Comparison of ENCODE assay signal across 9 cellular contexts in genomic region chr14:77151245-77151644, GRCh38. TPM values are rescaled to one million over a fixed set of nuclear protein-coding genes. Genes with fewer than 3 reads are reported as not detected.
DNase-seq lines count a peak whose midpoint lies in the region; ATAC-seq, FAIRE-seq and TF ChIP-seq lines count a peak whose summit lies in the region.
"Had no signal": no experiment of that assay in that cellular context is flagged by ENCODE, and none has a peak within 500 bp of the region (broad histone marks: within the 10 kb centered on the region; RNA-seq: fewer than 3 reads in every experiment).

No MANE protein-coding gene starts in this region.

- 2% methylated on average over 5 of the region's 5 CpGs for WGBS in K562 (ENCODE audit: insufficient coverage, low coverage, missing lambda C conversion rate)

- DNase-seq in NCI-H2196 (lab: John Stamatoyannopoulos, UW; ENCODE audit: unreplicated experiment) (peak; percentile 50), NCI-H2196 treated with DMSO at 0.1 percent for 48 hours (lab: John Stamatoyannopoulos, UW; ENCODE audit: unreplicated experiment) (no peak), NCI-H1105 (lab: John Stamatoyannopoulos, UW) (peak; percentile 34), K562 (ENCODE audit: extremely low read depth in 1 of 4, low spot score in 3 of 4) (peak; percentile 31 to 33 (median 32)), osteoblast (ENCODE audit: insufficient read length, low spot score, missing footprints) (peak; percentile 81), AG08395 (ENCODE audit: low spot score) (no peak), NCI-H187 (lab: John Stamatoyannopoulos, UW) (no peak)

- FAIRE-seq in K562 (lab: Jason Lieb, UNC): no peak
- FAIRE-seq: TTC549 had no signal

- no peaks in the 10 kb centered on the region for H3K36me3 ChIP-seq in K562 (ENCODE audit: control insufficient read depth, insufficient read depth, low read length)
- no peaks in the 10 kb centered on the region for H3K36me3 ChIP-seq in osteoblast (ENCODE audit: insufficient read depth, low read length)

- H4K20me1 ChIP-seq in K562 (replicated peaks; ENCODE audit: control insufficient read depth, insufficient read depth, low read length) (no peaks in the 10 kb centered on the region), osteoblast (ENCODE audit: insufficient read depth, low read length) (no peaks in the 10 kb centered on the region)

- peak; percentile 59 to 66 (median 63) for TF ChIP-seq CTCF in K562 (IDR thresholded peaks at IDR 0.05 in 2 of 3, conservative IDR thresholded peaks at IDR 0.05 in 1 of 3; ENCODE audit: insufficient read depth in 2 of 3, low read depth in 1 of 3, low read length in 3 of 3)
- peak; percentile 60 for TF ChIP-seq CTCF in osteoblast (IDR thresholded peaks at IDR 0.05; ENCODE audit: extremely low read depth, low read depth, low read length)

- H3K4me3 ChIP-seq in K562: no peak overlapping the region
- no peak overlapping the region for H3K4me3 ChIP-seq in osteoblast (ENCODE audit: insufficient read depth, low read length)

- H3K4me1 ChIP-seq in K562 (replicated peaks in 1 of 2; ENCODE audit: control insufficient read depth in 2 of 2, insufficient read depth in 2 of 2, low read length in 2 of 2): no peaks in the 10 kb centered on the region; a peak in 1 of 5 replicates
- H3K4me1 ChIP-seq in osteoblast (ENCODE audit: insufficient read depth, low read length): no peaks in the 10 kb centered on the region

- CTCF ChIA-PET in K562 (lab: Yijun Ruan, JAX; ENCODE audit: low intra/inter-chr PET ratio): interaction anchor here (0.6 to 1.8 kb wide), 3 partner anchors 62 to 1361 kb away, joined by 3 to 6 read pairs (median 3); no protein-coding TSS in a partner anchor

- H2AFZ ChIP-seq in K562 (ENCODE audit: low read depth, low read length) (no peak overlapping the region), osteoblast (ENCODE audit: low read length) (no peak overlapping the region)

- ATAC-seq in K562: peak; percentile 63
- ATAC-seq in GM18498 (IDR thresholded peaks at IDR 0.05; ENCODE audit: unreplicated experiment): no peak

- no peak for TF ChIP-seq EP300 in K562 (IDR thresholded peaks at IDR 0.05; ENCODE audit: low read length)

- H3K9ac ChIP-seq in K562 (ENCODE audit: insufficient read depth in 1 of 2, low read depth in 2 of 2, low read length in 2 of 2): no peak overlapping the region

- POLR2A ChIA-PET in K562 (lab: Yijun Ruan, JAX): interaction anchor here (0.6 to 1.8 kb wide), 4 partner anchors 15 to 665 kb away, joined by 3 to 4 read pairs (median 4); no protein-coding TSS in a partner anchor

- H3K9me1 ChIP-seq in K562 (ENCODE audit: control insufficient read depth, insufficient read depth, low read length): no peaks in the 10 kb centered on the region

- BruUV-seq in K562 (replicated peaks; lab: Mats Ljungman, UMichigan): no TSS peak

- H3K79me2 ChIP-seq in K562 (ENCODE audit: control insufficient read depth, insufficient read depth, low read length) (no peaks in the 10 kb centered on the region), osteoblast (ENCODE audit: insufficient read depth, low read length) (no peaks in the 10 kb centered on the region)

- in situ Hi-C loops in K562 (cut with MboI): no loop called here

- H3K27ac ChIP-seq in K562 (ENCODE audit: extremely low read depth, low read depth, low read length) (no peak overlapping the region), osteoblast (ENCODE audit: low read depth, low read length) (no peak overlapping the region)

- TF ChIP-seq RAD21 in K562 (CRISPR knock-in tag; conservative IDR thresholded peaks at IDR 0.05 in 1 of 2, IDR thresholded peaks at IDR 0.05 in 1 of 2): peak in 1 of 2 experiments; percentile 46; a peak in 2 of 4 replicates

- H3K4me2 ChIP-seq in K562 (ENCODE audit: insufficient read depth, low read length): no peak overlapping the region
- no peak overlapping the region for H3K4me2 ChIP-seq in osteoblast (ENCODE audit: insufficient read depth, low read length)

- H3K27me3 ChIP-seq in K562 (ENCODE audit: control insufficient read depth in 2 of 2, insufficient read depth in 2 of 2, low read length in 2 of 2): peaks cover 0 to 15% of the 10 kb centered on the region in 2 experiments; a peak in 3 of 5 replicates
- H3K27me3 ChIP-seq in osteoblast (ENCODE audit: insufficient read depth, low read length): peaks cover 30% of the 10 kb centered on the region

- intact Hi-C loops in K562 (cut with micrococcal nuclease): loop anchor here (5.0 kb wide), 3 partner anchors 61 to 401 kb away; no protein-coding TSS in a partner anchor

- TF ChIP-seq POLR2A in K562 (conservative IDR thresholded peaks at IDR 0.05): no peak

- no peaks in the 10 kb centered on the region for H3K9me3 ChIP-seq in K562 (replicated peaks; ENCODE audit: control insufficient read depth, insufficient read depth, low read depth, low read length)
- no peaks in the 10 kb centered on the region for H3K9me3 ChIP-seq in osteoblast (ENCODE audit: low read depth, low read length)

RNA-seq across cellular contexts. Expression of gene ZDHHC22, which starts 9.7 kb away (rescaled TPM):
- total RNA-seq in K562 (2011; cell fraction: chromatin; rRNA removed; ENCODE audit: low replicate concordance): not detected in 2 replicates
- total RNA-seq in K562 (2011; cell fraction: nucleolus; rRNA removed): not detected in 2 replicates
- total RNA-seq in K562 (2011; cell fraction: nucleoplasm; rRNA removed): not detected in 2 replicates
- total RNA-seq in K562 (2014; rRNA removed): not detected in 2 replicates
- not detected in 2 replicates for total RNA-seq in K562 (2014; rRNA removed; fragmentation: Illumina TruSeq; extraction: Trizol)
- not detected in 2 replicates for total RNA-seq in K562 (2015; rRNA removed; fragmentation: Illumina TruSeq; extraction: Trizol)
- total RNA-seq in K562 (2021): not detected in 2 replicates
- not detected in 2 replicates for polyA plus RNA-seq in K562 (2011; rRNA removed)
- not detected in 2 replicates for polyA plus RNA-seq in K562 (2011; cell fraction: cytosol; rRNA removed)
- not detected in 2 replicates for polyA plus RNA-seq in K562 (2011; cell fraction: nucleus; rRNA removed)
- not detected in 2 replicates for polyA plus RNA-seq in K562 (2012)
- polyA plus RNA-seq in K562 (2014; fragmentation: Illumina TruSeq; extraction: Trizol): not detected in 2 replicates
- not detected for polyA plus RNA-seq in K562 (2014; fragmentation: Nextera tagmentation; extraction: Ambion mirVana)
- not detected in 2 replicates for polyA plus RNA-seq in K562 (2014; rRNA removed)
- polyA minus RNA-seq in K562 (2011; rRNA and poly(A)+ RNA removed): not detected in 2 replicates
- not detected in 2 replicates for polyA minus RNA-seq in K562 (2011; cell fraction: cytosol; rRNA and poly(A)+ RNA removed)
- polyA minus RNA-seq in K562 (2011; cell fraction: nucleus; rRNA and poly(A)+ RNA removed): not detected in 2 replicates
- not detected in 2 replicates for total RNA-seq in osteoblast

RNA-seq across cellular contexts. Expression of gene TMEM63C, which starts 30.4 kb away (rescaled TPM):
- 0.25 TPM in 1 of 2 replicates, not detected in the other for total RNA-seq in K562 (2011; cell fraction: chromatin; rRNA removed; ENCODE audit: low replicate concordance)
- total RNA-seq in K562 (2011; cell fraction: nucleolus; rRNA removed): not detected in 2 replicates
- not detected in 2 replicates for total RNA-seq in K562 (2011; cell fraction: nucleoplasm; rRNA removed)
- total RNA-seq in K562 (2014; rRNA removed): not detected in 2 replicates
- total RNA-seq in K562 (2014; rRNA removed; fragmentation: Illumina TruSeq; extraction: Trizol): not detected in 2 replicates
- total RNA-seq in K562 (2015; rRNA removed; fragmentation: Illumina TruSeq; extraction: Trizol): 0.57 TPM in 1 of 2 replicates, not detected in the other
- total RNA-seq in K562 (2021): not detected in 2 replicates
- polyA plus RNA-seq in K562 (2011; rRNA removed): 0.07 and 0.14 TPM in 2 replicates
- polyA plus RNA-seq in K562 (2011; cell fraction: cytosol; rRNA removed): not detected in 2 replicates
- 0.08 TPM in 1 of 2 replicates, not detected in the other for polyA plus RNA-seq in K562 (2011; cell fraction: nucleus; rRNA removed)
- 0.15 TPM in 1 of 2 replicates, not detected in the other for polyA plus RNA-seq in K562 (2012)
- not detected in 2 replicates for polyA plus RNA-seq in K562 (2014; fragmentation: Illumina TruSeq; extraction: Trizol)
- polyA plus RNA-seq in K562 (2014; fragmentation: Nextera tagmentation; extraction: Ambion mirVana): not detected
- not detected in 2 replicates for polyA plus RNA-seq in K562 (2014; rRNA removed)
- 0.03 TPM in 1 of 2 replicates, not detected in the other for polyA minus RNA-seq in K562 (2011; rRNA and poly(A)+ RNA removed)
- polyA minus RNA-seq in K562 (2011; cell fraction: cytosol; rRNA and poly(A)+ RNA removed): not detected in 2 replicates
- 0.13 TPM in 1 of 2 replicates, not detected in the other for polyA minus RNA-seq in K562 (2011; cell fraction: nucleus; rRNA and poly(A)+ RNA removed)
- 0.72 TPM in 1 of 2 replicates, not detected in the other for total RNA-seq in osteoblast

RNA-seq across cellular contexts. Expression of gene CIPC, which starts 53.2 kb away (rescaled TPM):
- 10.6 and 18.5 TPM in 2 replicates for total RNA-seq in K562 (2011; cell fraction: chromatin; rRNA removed; ENCODE audit: low replicate concordance)
- 9.2 and 11.6 TPM in 2 replicates for total RNA-seq in K562 (2011; cell fraction: nucleolus; rRNA removed)
- 15.0 and 19.5 TPM in 2 replicates for total RNA-seq in K562 (2011; cell fraction: nucleoplasm; rRNA removed)
- total RNA-seq in K562 (2014; rRNA removed) (8.5 and 11.1 TPM in 2 replicates), K562 (2014; rRNA removed; fragmentation: Illumina TruSeq; extraction: Trizol) (11.5 and 12.1 TPM in 2 replicates), K562 (2015; rRNA removed; fragmentation: Illumina TruSeq; extraction: Trizol) (11.1 and 11.9 TPM in 2 replicates), K562 (2021) (10.7 and 14.4 TPM in 2 replicates), osteoblast (15.9 and 16.6 TPM in 2 replicates)
- polyA plus RNA-seq in K562 (2011; rRNA removed) (15.3 and 16.9 TPM in 2 replicates), K562 (2014; fragmentation: Illumina TruSeq; extraction: Trizol) (9.6 and 11.4 TPM in 2 replicates), K562 (2014; fragmentation: Nextera tagmentation; extraction: Ambion mirVana) (1 to 10 TPM; 5.0 to 6.5 TPM), K562 (2014; rRNA removed) (9.0 and 10.8 TPM in 2 replicates)
- polyA plus RNA-seq in K562 (2011; cell fraction: cytosol; rRNA removed): 9.1 and 10.5 TPM in 2 replicates
- 14.3 and 15.5 TPM in 2 replicates for polyA plus RNA-seq in K562 (2011; cell fraction: nucleus; rRNA removed)
- polyA plus RNA-seq in K562 (2012): 5.6 and 8.3 TPM in 2 replicates
- 13.3 and 14.9 TPM in 2 replicates for polyA minus RNA-seq in K562 (2011; rRNA and poly(A)+ RNA removed)
- polyA minus RNA-seq in K562 (2011; cell fraction: cytosol; rRNA and poly(A)+ RNA removed): 5.8 and 11.6 TPM in 2 replicates
- 7.7 and 8.3 TPM in 2 replicates for polyA minus RNA-seq in K562 (2011; cell fraction: nucleus; rRNA and poly(A)+ RNA removed)

Comparison
In these comparisons a context has a peak if more than half of its experiments do, and no peak if none do; other contexts are left out.
1. DNase-seq: peak in NCI-H2196 (single experiment), NCI-H1105 (single experiment), K562 (4 of 4) and osteoblast (single experiment); none in NCI-H2196 treated with DMSO at 0.1 percent for 48 hours (single experiment), AG08395 (single experiment) and NCI-H187 (0 of 2).